21 cellular contexts compared by ENCODE assay signal in the genomic region with DNA sequence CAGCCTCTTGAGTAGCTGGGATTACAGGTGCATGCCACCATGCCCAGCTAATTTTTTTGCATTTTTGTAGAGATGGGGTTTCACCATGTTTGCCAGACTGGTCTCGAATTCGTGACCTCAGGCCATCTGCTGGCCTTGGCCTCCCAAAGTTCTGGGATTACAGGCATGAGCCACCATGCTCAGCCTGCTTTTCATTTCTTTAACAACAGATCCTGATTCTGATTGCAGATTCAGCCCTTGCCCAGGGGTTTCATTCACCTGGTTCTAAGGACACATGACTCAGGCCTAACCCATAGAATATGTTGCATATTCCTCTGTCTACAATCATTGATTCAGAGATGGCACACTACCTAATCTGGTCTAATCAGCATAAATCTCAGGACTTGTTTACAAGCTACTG. TPM values are rescaled to one million over a fixed set of nuclear protein-coding genes. Genes with fewer than 3 reads are reported as not detected.
DNase-seq lines count a peak whose midpoint lies in the region; ATAC-seq, FAIRE-seq and TF ChIP-seq lines count a peak whose summit lies in the region.
"Had no signal": no experiment of that assay in that cellular context is flagged by ENCODE, and none has a peak within 500 bp of the region (broad histone marks: within the 10 kb centered on the region; RNA-seq: fewer than 3 reads in every experiment).

No MANE protein-coding gene starts in this region.

- in situ Hi-C loops in HepG2 (cut with HindIII; ENCODE audit: extremely low pct_ligation_motif_present, low pct_unique_long_range_greater_than_20kb): no loop called here

- peaks cover 20% of the 10 kb centered on the region for H3K4me1 ChIP-seq in HepG2 (ENCODE audit: insufficient read depth, low read length)
- H3K4me1 ChIP-seq in right lobe of liver: peaks cover 0 to 17% (median 3%) of the 10 kb centered on the region in 4 donors
- peaks cover 0 to 2% of the 10 kb centered on the region in 2 experiments for H3K4me1 ChIP-seq in trophoblast cell (ENCODE audit: control insufficient read depth in 1 of 2, insufficient read depth in 2 of 2, low read length in 2 of 2)
- H3K4me1 ChIP-seq: BE2C had no signal

- WGBS in HepG2 (ENCODE audit: low lambda C conversion rate): 5% methylated on average over 2 of the region's 2 CpGs
- 62% methylated on average over 2 of the region's 2 CpGs for WGBS in right lobe of liver (ENCODE audit: insufficient coverage, low coverage, low lambda C conversion rate, missing lambda C conversion rate)
- WGBS in trophoblast cell (ENCODE audit: extremely low coverage, insufficient coverage, insufficient read length): no CpG with 5 or more reads among the region's 2 CpGs

- no peak overlapping the region for H2BK120ac ChIP-seq in trophoblast cell (ENCODE audit: insufficient read depth, low read length, poor library complexity)

- TF ChIP-seq POLR2A in HepG2 (IDR thresholded peaks at IDR 0.05; ENCODE audit: insufficient read depth in 1 of 2, low read depth in 2 of 2, low read length in 2 of 2) (no peak), right lobe of liver (IDR thresholded peaks at IDR 0.05) (no peak)

- H4K91ac ChIP-seq in trophoblast cell (ENCODE audit: low read depth, low read length): no peak overlapping the region

- DNase-seq in HepG2 (ENCODE audit: low spot score) (no peak), right lobe of liver (no peak), epithelial cell of esophagus (ENCODE audit: low read depth) (peak; percentile 17), trophoblast cell (peak; percentile 58 to 80), HuH-7 (ENCODE audit: low spot score) (no peak), CD14-positive monocyte (ENCODE audit: low spot score) (no peak)
- DNase-seq: ACHN; AML-193; BE2C; Calu3; CD4-positive, alpha-beta memory T cell; COR-L47; DMS79 treated with DMSO at 0.1 percent for 48 hours; GF-D8; H7; HCEC 1CT had no signal

- no peak overlapping the region for H2BK12ac ChIP-seq in trophoblast cell (ENCODE audit: low read length)

- H3K18ac ChIP-seq in trophoblast cell (ENCODE audit: low read length): no peak overlapping the region

- no peak overlapping the region for H3K23ac ChIP-seq in trophoblast cell (ENCODE audit: low read length)

- H3K79me2 ChIP-seq in HepG2 (ENCODE audit: insufficient read depth, low read length) (no peaks in the 10 kb centered on the region), trophoblast cell (ENCODE audit: control insufficient read depth, insufficient read depth, low read length, poor library complexity) (no peaks in the 10 kb centered on the region)

- no peak overlapping the region for H3K4ac ChIP-seq in trophoblast cell (ENCODE audit: low read depth, low read length)

- no peak overlapping the region for H2AK5ac ChIP-seq in trophoblast cell (ENCODE audit: low read length)

- POLR2A ChIA-PET in HepG2 (lab: Yijun Ruan, JAX): no interaction called here

- H3K36me3 ChIP-seq in HepG2 (replicated peaks in 1 of 2; ENCODE audit: control insufficient read depth in 1 of 2, insufficient read depth in 2 of 2, low read length in 2 of 2) (no peaks in the 10 kb centered on the region), right lobe of liver (no peaks in the 10 kb centered on the region), trophoblast cell (ENCODE audit: control insufficient read depth in 1 of 2, insufficient read depth in 2 of 2, low read length in 2 of 2) (no peaks in the 10 kb centered on the region)
- H3K36me3 ChIP-seq: BE2C; BLaER1 treated with 17β-estradiol and CSF1 and Interleukin-3, amounts not matched to agents 10 nM and 100 nM had no signal

- BruUV-seq in HepG2 (replicated peaks; lab: Mats Ljungman, UMichigan): no TSS peak

- H4K8ac ChIP-seq in trophoblast cell (ENCODE audit: low read depth, low read length): no peak overlapping the region

- H3K4me3 Mint-ChIP-seq in CD14-positive monocyte: no peak overlapping the region
- H3K4me3 Mint-ChIP-seq: CD4-positive, alpha-beta memory T cell had no signal

- H3K4me2 ChIP-seq in HepG2 (ENCODE audit: low read depth, low read length) (no peak overlapping the region), trophoblast cell (ENCODE audit: low read length) (no peak overlapping the region)

- H3K79me1 ChIP-seq in trophoblast cell (ENCODE audit: low read length): no peaks in the 10 kb centered on the region

- no peak overlapping the region for H3K4me3 ChIP-seq in HepG2 (replicated peaks in 1 of 3; ENCODE audit: insufficient read depth in 1 of 3, low read depth in 2 of 3, low read length in 3 of 3)
- H3K4me3 ChIP-seq in right lobe of liver: no peak overlapping the region
- H3K4me3 ChIP-seq in epithelial cell of esophagus (ENCODE audit: low read length): no peak overlapping the region
- no peak overlapping the region for H3K4me3 ChIP-seq in trophoblast cell (ENCODE audit: low read depth, low read length)
- H3K4me3 ChIP-seq: BLaER1 treated with 17β-estradiol and CSF1 and Interleukin-3, amounts not matched to agents 10 nM and 100 nM had no signal

- H3K27me3 Mint-ChIP-seq in CD14-positive monocyte (ENCODE audit: low read depth in 3 of 3): peaks cover 0 to 3% (median 2%) of the 10 kb centered on the region in 3 donors

- no peak for TF ChIP-seq CTCF in HepG2 (CRISPR knock-in tag; IDR thresholded peaks at IDR 0.05)
- TF ChIP-seq CTCF in right lobe of liver (IDR thresholded peaks at IDR 0.05): no peak
- no peak for TF ChIP-seq CTCF in epithelial cell of esophagus (IDR thresholded peaks at IDR 0.05; ENCODE audit: insufficient read depth, low read depth, low read length, missing control alignments)
- TF ChIP-seq CTCF in CD14-positive monocyte (IDR thresholded peaks at IDR 0.05): no peak

- no peak overlapping the region for H2BK5ac ChIP-seq in trophoblast cell (ENCODE audit: low read depth, low read length, poor library complexity)

- H3K9ac ChIP-seq in HepG2 (ENCODE audit: insufficient read depth, low read depth, low read length) (no peak overlapping the region), trophoblast cell (ENCODE audit: low read length) (no peak overlapping the region)
- H3K9ac ChIP-seq: BLaER1 treated with 17β-estradiol and CSF1 and Interleukin-3, amounts not matched to agents 10 nM and 100 nM had no signal

- no peak overlapping the region for H4K12ac ChIP-seq in trophoblast cell (ENCODE audit: low read depth, low read length)

- H3K4me1 Mint-ChIP-seq in CD14-positive monocyte: no peaks in the 10 kb centered on the region
- H3K4me1 Mint-ChIP-seq: CD4-positive, alpha-beta memory T cell had no signal

- H3K9me3 Mint-ChIP-seq in CD14-positive monocyte: peaks cover 0 to 23% (median 3%) of the 10 kb centered on the region in 7 donors

- FAIRE-seq in HepG2 (lab: Jason Lieb, UNC): no peak
- FAIRE-seq: A204.1, GM12892, H1 had no signal

- H3K9me3 ChIP-seq in HepG2 (ENCODE audit: low read length) (no peaks in the 10 kb centered on the region), right lobe of liver (no peaks in the 10 kb centered on the region), trophoblast cell (ENCODE audit: insufficient read depth, low read depth, low read length) (no peaks in the 10 kb centered on the region)
- H3K9me3 ChIP-seq: BE2C had no signal

- TF ChIP-seq EP300 in HepG2 (IDR thresholded peaks at IDR 0.05; ENCODE audit: low read depth in 2 of 2, low read length in 2 of 2): no peak
- no peak for TF ChIP-seq EP300 in HepG2 (CRISPR knock-in tag; IDR thresholded peaks at IDR 0.05; ENCODE audit: borderline replicate concordance)

- no peak for TF ChIP-seq RAD21 in HepG2 (CRISPR knock-in tag; IDR thresholded peaks at IDR 0.05)

- CTCF ChIA-PET in HepG2 (lab: Yijun Ruan, JAX; ENCODE audit: low intra/inter-chr PET ratio, low total read pairs): no interaction called here

- H3K27me3 ChIP-seq in HepG2 (ENCODE audit: control insufficient read depth in 1 of 2, insufficient read depth in 2 of 2, low read length in 2 of 2) (no peaks in the 10 kb centered on the region), right lobe of liver (no peaks in the 10 kb centered on the region), trophoblast cell (ENCODE audit: insufficient read depth, low read length) (no peaks in the 10 kb centered on the region)
- H3K27me3 ChIP-seq: BE2C; BLaER1 treated with 17β-estradiol and CSF1 and Interleukin-3, amounts not matched to agents 10 nM and 100 nM had no signal

- H3K14ac ChIP-seq in trophoblast cell (ENCODE audit: low read length): no peak overlapping the region

- no peaks in the 10 kb centered on the region for H4K20me1 ChIP-seq in HepG2 (ENCODE audit: insufficient read depth, low read length)
- H4K20me1 ChIP-seq: BLaER1 treated with 17β-estradiol and CSF1 and Interleukin-3, amounts not matched to agents 10 nM and 100 nM had no signal

- H2AFZ ChIP-seq in HepG2 (ENCODE audit: low read length): no peak overlapping the region
- no peak overlapping the region for H2AFZ ChIP-seq in trophoblast cell (ENCODE audit: insufficient read depth, low read length, poor library complexity)

- intact Hi-C loops in HepG2 (cut with micrococcal nuclease; ENCODE audit: unreplicated experiment): no loop called here
- intact Hi-C loops in right lobe of liver (cut with DNase I): no loop called here
- intact Hi-C loops in CD14-positive monocyte (cut with micrococcal nuclease): no loop called here

- H3K27ac Mint-ChIP-seq in CD14-positive monocyte: no peak overlapping the region
- H3K27ac Mint-ChIP-seq: CD4-positive, alpha-beta memory T cell had no signal

- ATAC-seq in HepG2: no peak
- no peak for ATAC-seq in right lobe of liver

- no peak overlapping the region for H3K27ac ChIP-seq in HepG2 (ENCODE audit: extremely low read length, insufficient read depth, low read length)
- no peak overlapping the region for H3K27ac ChIP-seq in right lobe of liver
- H3K27ac ChIP-seq in trophoblast cell (ENCODE audit: low read depth, low read length): no peak overlapping the region
- H3K27ac ChIP-seq: 22Rv1; BLaER1 treated with 17β-estradiol and CSF1 and Interleukin-3, amounts not matched to agents 10 nM and 100 nM had no signal

- no peaks in the 10 kb centered on the region for H3K36me3 Mint-ChIP-seq in CD14-positive monocyte
- H3K36me3 Mint-ChIP-seq: CD4-positive, alpha-beta memory T cell had no signal

RNA-seq across cellular contexts. Expression of gene CCDC112, which starts 56.1 kb away (rescaled TPM):
- total RNA-seq in HepG2 (2016; rRNA removed; fragmentation: Illumina TruSeq; extraction: Trizol) (2.8 and 3.3 TPM in 2 replicates), right lobe of liver (1 to 10 TPM in 2 of 6 experiments, under 1 TPM in 4; 0.49 to 1.8 (median 0.93) TPM)
- 1.2 and 2.0 TPM in 2 replicates for total RNA-seq in HepG2 (2016; cell fraction: cytosol; rRNA removed; fragmentation: Illumina TruSeq; extraction: Trizol; ENCODE audit: low read depth)
- 3.4 and 3.8 TPM in 2 replicates for total RNA-seq in HepG2 (2016; cell fraction: insoluble cytoplasmic fraction; rRNA removed; fragmentation: Illumina TruSeq; extraction: Trizol)
- total RNA-seq in HepG2 (2016; cell fraction: membrane; rRNA removed; fragmentation: Illumina TruSeq; extraction: Trizol): 1.9 and 2.1 TPM in 2 replicates
- 3.8 and 6.0 TPM in 2 replicates for total RNA-seq in HepG2 (2016; cell fraction: nucleus; rRNA removed; fragmentation: Illumina TruSeq; extraction: Trizol)
- polyA plus RNA-seq in HepG2 (2011; rRNA removed) (0.78 and 1.1 TPM in 2 replicates), CD14-positive monocyte (1 to 10 TPM; 5.9 to 6.2 TPM)
- polyA plus RNA-seq in HepG2 (2011; cell fraction: cytosol; rRNA removed): 0.64 and 0.81 TPM in 2 replicates
- polyA plus RNA-seq in HepG2 (2011; cell fraction: nucleus; rRNA removed): 0.45 and 0.71 TPM in 2 replicates
- 2.5 and 3.9 TPM in 2 replicates for polyA plus RNA-seq in HepG2 (2012)
- polyA plus RNA-seq in HepG2 (2016; cell fraction: cytosol; fragmentation: Illumina TruSeq; extraction: Trizol; ENCODE audit: low read depth): 0.85 and 0.99 TPM in 2 replicates
- polyA plus RNA-seq in HepG2 (2016; cell fraction: insoluble cytoplasmic fraction; fragmentation: Illumina TruSeq; extraction: Trizol; ENCODE audit: low read depth): 4.0 and 4.9 TPM in 2 replicates
- polyA plus RNA-seq in HepG2 (2016; cell fraction: membrane; fragmentation: Illumina TruSeq; extraction: Trizol; ENCODE audit: low read depth): 1.1 and 1.7 TPM in 2 replicates
- 5.2 and 9.4 TPM in 2 replicates for polyA plus RNA-seq in HepG2 (2016; cell fraction: nucleus; fragmentation: Illumina TruSeq; extraction: Trizol; ENCODE audit: insufficient read depth, low read depth)
- 0.18 and 0.44 TPM in 2 replicates for polyA minus RNA-seq in HepG2 (2011; rRNA and poly(A)+ RNA removed; ENCODE audit: low replicate concordance)
- polyA minus RNA-seq in HepG2 (2011; cell fraction: cytosol; rRNA and poly(A)+ RNA removed): 0.69 and 1.4 TPM in 2 replicates
- 4.2 and 4.8 TPM in 2 replicates for polyA minus RNA-seq in HepG2 (2011; cell fraction: nucleus; rRNA and poly(A)+ RNA removed)
- 2.6 and 3.1 TPM in 2 replicates for polyA plus RNA-seq in trophoblast cell (2013)

Comparison
In these comparisons a context has a peak if more than half of its experiments do, and no peak if none do; other contexts are left out.
1. DNase-seq: peak in epithelial cell of esophagus (single experiment) and trophoblast cell (2 of 2); none in HepG2 (single experiment), right lobe of liver (0 of 3), HuH-7 (single experiment) and CD14-positive monocyte (single experiment).